19 cellular contexts compared by ENCODE assay signal in the genomic region with DNA sequence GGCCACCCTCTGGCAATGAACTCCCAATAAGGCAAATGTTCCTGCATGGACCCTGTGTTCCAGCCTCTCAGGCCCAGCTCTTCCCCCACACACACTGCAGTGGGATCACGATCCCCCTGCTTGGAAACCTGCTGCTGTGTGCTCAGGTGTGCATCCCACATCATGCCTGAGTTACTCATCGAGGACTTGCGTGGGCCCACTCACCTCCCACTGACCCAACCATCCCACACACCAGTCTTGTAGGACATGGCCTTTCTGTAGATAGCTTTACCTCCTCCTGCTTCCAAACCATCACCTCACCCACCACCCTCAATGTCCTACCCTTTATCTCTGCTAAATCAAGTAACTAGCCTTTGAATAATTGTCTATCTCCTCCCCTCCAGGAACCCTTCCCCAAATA. TPM values are rescaled to one million over a fixed set of nuclear protein-coding genes. Genes with fewer than 3 reads are reported as not detected.
DNase-seq lines count a peak whose midpoint lies in the region; ATAC-seq, FAIRE-seq and TF ChIP-seq lines count a peak whose summit lies in the region.
"Had no signal": no experiment of that assay in that cellular context is flagged by ENCODE, and none has a peak within 500 bp of the region (broad histone marks: within the 10 kb centered on the region; RNA-seq: fewer than 3 reads in every experiment).

No MANE protein-coding gene starts in this region.

- H3K36me3 ChIP-seq in endodermal cell (ENCODE audit: control insufficient read depth, insufficient read depth, low read length) (peaks cover 18% of the 10 kb centered on the region), mesenchymal stem cell (ENCODE audit: control insufficient read depth in 1 of 2, insufficient read depth in 2 of 2, low read depth in 1 of 2, low read length in 2 of 2) (peaks cover 4 to 7% of the 10 kb centered on the region in 2 experiments), uterus (no peaks in the 10 kb centered on the region)

- no peaks in the 10 kb centered on the region for H3K9me3 Mint-ChIP-seq in endodermal cell
- no peaks in the 10 kb centered on the region for H3K9me3 Mint-ChIP-seq in T-cell
- no peaks in the 10 kb centered on the region for H3K9me3 Mint-ChIP-seq in HFFc6
- H3K9me3 Mint-ChIP-seq: CD4-positive, alpha-beta T cell had no signal

- H2BK120ac ChIP-seq in mesenchymal stem cell (ENCODE audit: low read depth, low read length): no peak overlapping the region

- H3K14ac ChIP-seq in mesenchymal stem cell (ENCODE audit: low read length in 2 of 2): no peak overlapping the region

- H4K91ac ChIP-seq in mesenchymal stem cell (ENCODE audit: low read length): no peak overlapping the region

- TF ChIP-seq POLR2A in uterus (IDR thresholded peaks at IDR 0.05): no peak

- no peak for DNase-seq in HTR-8/SVneo (ENCODE audit: insufficient read length, low spot score)
- DNase-seq in endodermal cell: peak; percentile 19
- DNase-seq in mesenchymal stem cell: no peak
- DNase-seq in T-cell: no peak
- no peak for DNase-seq in HFFc6
- no peak for DNase-seq in HuH-7 (ENCODE audit: low spot score)
- DNase-seq in uterus: no peak
- DNase-seq: C1 segment of cervical spinal cord; CD4-positive, alpha-beta T cell; DMS79; GM23248 had no signal

- no peaks in the 10 kb centered on the region for H3K27me3 ChIP-seq in endodermal cell (ENCODE audit: control insufficient read depth, insufficient read depth, low read length, poor library complexity, severe bottlenecking)
- peaks cover 18 to 24% of the 10 kb centered on the region in 2 experiments for H3K27me3 ChIP-seq in mesenchymal stem cell (ENCODE audit: control insufficient read depth in 1 of 2, insufficient read depth in 1 of 2, low read length in 2 of 2)
- no peaks in the 10 kb centered on the region for H3K27me3 ChIP-seq in uterus

- H3K4me1 Mint-ChIP-seq in endodermal cell (peaks cover 34% of the 10 kb centered on the region), T-cell (no peaks in the 10 kb centered on the region), HFFc6 (ENCODE audit: low read depth) (no peaks in the 10 kb centered on the region)
- H3K4me1 Mint-ChIP-seq: B cell had no signal

- no peak for TF ChIP-seq CTCF in endodermal cell (conservative IDR thresholded peaks at IDR 0.05)
- no peak for TF ChIP-seq CTCF in HFFc6 (IDR thresholded peaks at IDR 0.05)
- TF ChIP-seq CTCF in uterus (IDR thresholded peaks at IDR 0.05): no peak

- no peak overlapping the region for H4K8ac ChIP-seq in mesenchymal stem cell (ENCODE audit: low read length)

- ATAC-seq in T-cell (replicated peaks in 1 of 4): no peak
- ATAC-seq: GM12878, HepG2 had no signal

- H3K4me3 Mint-ChIP-seq in endodermal cell (no peak overlapping the region), T-cell (no peak overlapping the region), HFFc6 (no peak overlapping the region)
- H3K4me3 Mint-ChIP-seq: B cell; CD4-positive, alpha-beta T cell had no signal

- H2BK5ac ChIP-seq in mesenchymal stem cell (ENCODE audit: low read depth, low read length, poor library complexity, severe bottlenecking): no peak overlapping the region

- H3K4me3 ChIP-seq in endodermal cell (ENCODE audit: low read length) (no peak overlapping the region), mesenchymal stem cell (ENCODE audit: insufficient read depth in 1 of 2, low read depth in 1 of 2, low read length in 2 of 2) (no peak overlapping the region), uterus (no peak overlapping the region)
- H3K4me3 ChIP-seq: GM12878, GM23248 had no signal

- WGBS in endodermal cell (ENCODE audit: insufficient coverage in 1 of 2, insufficient read length in 1 of 2), 2 experiments: 96 to 97% methylated on average over 2 to 3 of the region's 3 CpGs
- 89% methylated on average over 3 of the region's 3 CpGs for WGBS in mesenchymal stem cell

- no peak overlapping the region for H3K4ac ChIP-seq in mesenchymal stem cell (ENCODE audit: low read depth in 1 of 2, low read length in 2 of 2)

- H3K27me3 Mint-ChIP-seq in endodermal cell (ENCODE audit: insufficient read depth): no peaks in the 10 kb centered on the region
- no peaks in the 10 kb centered on the region for H3K27me3 Mint-ChIP-seq in T-cell
- peaks cover 31% of the 10 kb centered on the region for H3K27me3 Mint-ChIP-seq in HFFc6 (ENCODE audit: insufficient read depth)
- H3K27me3 Mint-ChIP-seq: B cell had no signal

- H3K27ac Mint-ChIP-seq in endodermal cell (no peak overlapping the region), T-cell (no peak overlapping the region), HFFc6 (no peak overlapping the region)
- H3K27ac Mint-ChIP-seq: B cell; CD4-positive, alpha-beta T cell had no signal

- H2AFZ ChIP-seq in mesenchymal stem cell (ENCODE audit: low read depth, low read length): no peak overlapping the region
- H2AFZ ChIP-seq: GM23248 had no signal

- CTCF ChIA-PET in T-cell (lab: Charles Lee): no interaction called here

- no peak overlapping the region for H3K27ac ChIP-seq in endodermal cell (ENCODE audit: low read depth, low read length)
- no peak overlapping the region for H3K27ac ChIP-seq in mesenchymal stem cell (ENCODE audit: low read length, poor library complexity, severe bottlenecking)
- no peak overlapping the region for H3K27ac ChIP-seq in uterus
- H3K27ac ChIP-seq: GM23248 had no signal

- H3K18ac ChIP-seq in mesenchymal stem cell (ENCODE audit: low read depth in 1 of 2, low read length in 2 of 2): no peak overlapping the region

- H3K9ac ChIP-seq in endodermal cell (ENCODE audit: extremely low read depth, low read length, poor library complexity, severe bottlenecking) (no peak overlapping the region), mesenchymal stem cell (ENCODE audit: low read length) (no peak overlapping the region)
- H3K9ac ChIP-seq: GM23248 had no signal

- H3K4me2 ChIP-seq in mesenchymal stem cell (ENCODE audit: low read length, poor library complexity, severe bottlenecking): no peak overlapping the region

- H2BK15ac ChIP-seq in mesenchymal stem cell (ENCODE audit: low read depth, poor library complexity, severe bottlenecking): peak overlapping the region; percentile 12

- H3K23ac ChIP-seq in mesenchymal stem cell (ENCODE audit: low read length in 2 of 2): no peak overlapping the region

- POLR2A ChIA-PET in T-cell (lab: Charles Lee): no interaction called here

- H3K36me3 Mint-ChIP-seq in endodermal cell (ENCODE audit: low read depth) (peaks cover 20% of the 10 kb centered on the region), T-cell (peaks cover 12% of the 10 kb centered on the region), HFFc6 (ENCODE audit: low read depth) (no peaks in the 10 kb centered on the region)

- H3K4me1 ChIP-seq in endodermal cell (ENCODE audit: control insufficient read depth, insufficient read depth, low read length): peaks cover 3% of the 10 kb centered on the region
- H3K4me1 ChIP-seq in mesenchymal stem cell (ENCODE audit: control insufficient read depth, insufficient read depth, low read depth, low read length): no peaks in the 10 kb centered on the region
- H3K4me1 ChIP-seq in uterus: no peaks in the 10 kb centered on the region

- no peaks in the 10 kb centered on the region for H3K9me3 ChIP-seq in endodermal cell (ENCODE audit: control insufficient read depth, low read length)
- H3K9me3 ChIP-seq in mesenchymal stem cell (ENCODE audit: control insufficient read depth, low read length): no peaks in the 10 kb centered on the region
- no peaks in the 10 kb centered on the region for H3K9me3 ChIP-seq in uterus

- intact Hi-C loops in uterus (cut with DNase I; ENCODE audit: low total_unique reads): no loop called here

- H2AK5ac ChIP-seq in mesenchymal stem cell (ENCODE audit: low read length, severe bottlenecking): no peak overlapping the region

- H2BK12ac ChIP-seq in mesenchymal stem cell (ENCODE audit: low read length in 2 of 2): no peak overlapping the region

- H3K79me1 ChIP-seq in mesenchymal stem cell (replicated peaks; ENCODE audit: low read length, poor library complexity, severe bottlenecking): no peaks in the 10 kb centered on the region

- peak; percentile 64 for FAIRE-seq in HTR-8/SVneo (lab: Jason Lieb, UNC)
- FAIRE-seq: A204.1, GM12878, GM18507, H54, HepG2 had no signal

RNA-seq across cellular contexts. Expression of a gene that starts 24.6 kb away (rescaled TPM):
- total RNA-seq in endodermal cell (100 to 1,000 TPM; 279 to 462 TPM), T-cell (10 to 100 TPM; 32.4 to 61.4 (median 44.8) TPM), uterus (100 to 1,000 TPM; 151 to 353 (median 209) TPM)
- polyA plus RNA-seq in endodermal cell (2013, experiment 1 of 2): 171 TPM
- 175 TPM for polyA plus RNA-seq in endodermal cell (2013, experiment 2 of 2)
- 939 TPM for polyA plus RNA-seq in mesenchymal stem cell (2013, experiment 1 of 2)
- polyA plus RNA-seq in mesenchymal stem cell (2013, experiment 2 of 2): 965 TPM
- 10 to 100 TPM; 69.1 to 89.9 (median 78.8) TPM for total RNA-seq in HFFc6 (2021; fragmentation: NEBNext Ultra II Directional; extraction: Animal tissue kit (Norgen Biotek cat#: 25700))

RNA-seq across cellular contexts. Expression of a gene that starts 25.1 kb away (rescaled TPM):
- total RNA-seq in endodermal cell: 10 to 100 TPM; 40.5 to 58.1 TPM
- 46.9 TPM for polyA plus RNA-seq in endodermal cell (2013, experiment 1 of 2)
- 41.9 TPM for polyA plus RNA-seq in endodermal cell (2013, experiment 2 of 2)
- polyA plus RNA-seq in mesenchymal stem cell (2013, experiment 1 of 2): 37.5 TPM
- 35.9 TPM for polyA plus RNA-seq in mesenchymal stem cell (2013, experiment 2 of 2)
- 10 to 100 TPM; 21.3 to 42.6 (median 34.1) TPM for total RNA-seq in T-cell
- 10 to 100 TPM; 27.7 to 39.4 (median 30.5) TPM for total RNA-seq in HFFc6 (2021; fragmentation: NEBNext Ultra II Directional; extraction: Animal tissue kit (Norgen Biotek cat#: 25700))
- total RNA-seq in uterus: 10 to 100 TPM in 2 of 4 donors, 1 to 10 TPM in 2; 1.0 to 22.2 (median 11.0) TPM

RNA-seq across cellular contexts. Expression of a gene that starts 42.5 kb away (rescaled TPM):
- total RNA-seq in endodermal cell: 1 to 10 TPM; 2.0 to 4.1 TPM
- polyA plus RNA-seq in endodermal cell (2013, experiment 1 of 2): 0.57 TPM
- polyA plus RNA-seq in endodermal cell (2013, experiment 2 of 2): 0.79 TPM
- 0.01 TPM for polyA plus RNA-seq in mesenchymal stem cell (2013, experiment 1 of 2)
- not detected for polyA plus RNA-seq in mesenchymal stem cell (2013, experiment 2 of 2)
- total RNA-seq in T-cell: under 1 TPM in 1 of 5 donors, not detected in 4; 0.73 TPM
- total RNA-seq in HFFc6 (2021; fragmentation: NEBNext Ultra II Directional; extraction: Animal tissue kit (Norgen Biotek cat#: 25700)): not detected
- total RNA-seq in uterus: under 1 TPM in 2 of 4 donors, not detected in 2; 0.14 to 0.30 TPM
- total RNA-seq: B cell; CD4-positive, alpha-beta T cell; G401; GM12878; GM23248; HepG2; HT1080 had no signal
- polyA plus RNA-seq: GM23248 had no signal
